Comparison of ENCODE assay signal across 8 cellular contexts in the genomic region with DNA sequence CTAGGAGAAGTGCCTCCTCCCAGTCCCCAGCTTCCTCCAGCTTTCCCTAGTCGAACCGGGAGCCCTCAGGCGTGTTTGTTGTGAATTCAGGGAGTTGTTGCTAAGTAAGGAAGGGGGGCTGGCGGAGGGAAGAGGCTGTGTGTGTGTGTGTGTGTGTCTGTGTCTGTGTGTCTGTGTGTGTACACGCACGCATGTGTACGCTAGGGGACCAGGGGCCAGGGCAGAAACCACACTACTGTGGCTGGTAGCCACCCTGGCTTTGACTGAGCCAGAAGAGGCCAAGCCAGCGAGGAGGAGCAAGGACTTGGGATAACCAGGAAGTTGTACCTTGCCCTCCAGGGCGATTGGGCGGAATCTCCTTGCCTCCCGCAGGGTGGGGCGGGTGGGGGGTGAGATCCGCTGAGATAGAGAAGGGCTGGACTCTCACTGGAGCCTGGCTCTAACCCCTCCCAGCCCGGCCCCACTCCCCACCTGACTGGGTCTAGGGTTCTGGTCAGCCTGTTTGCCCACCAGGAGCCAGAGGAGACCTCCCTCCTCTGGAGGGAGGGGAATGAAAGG. TPM values are rescaled to one million over a fixed set of nuclear protein-coding genes. Genes with fewer than 3 reads are reported as not detected.
DNase-seq lines count a peak whose midpoint lies in the region; ATAC-seq and TF ChIP-seq lines count a peak whose summit lies in the region.

No MANE protein-coding gene starts in this region.

- no CpG with 5 or more reads among the region's 14 CpGs for WGBS in IMR-90 (ENCODE audit: extremely low coverage in 2 of 2, insufficient read length in 1 of 2), 2 experiments

- peak overlapping the region; percentile 83 for H4K5ac ChIP-seq in IMR-90 (ENCODE audit: low read depth, low read length)

- H3K9me3 Mint-ChIP-seq in activated CD4-positive, alpha-beta memory T cell treated with anti-CD3 and anti-CD28 coated beads, Interleukin-2, amount 10 ng/mL, durations not matched to agents 7 days and 5 days, result no peaks in the 10 kb centered on the region

- no peaks in the 10 kb centered on the region for H3K36me3 ChIP-seq in IMR-90 (ENCODE audit: control insufficient read depth, insufficient read depth, low read length)

- peak overlapping the region; percentile 84 for H4K91ac ChIP-seq in IMR-90 (ENCODE audit: insufficient read depth, low read depth, low read length)

- H3K4me1 Mint-ChIP-seq in activated CD4-positive, alpha-beta memory T cell treated with anti-CD3 and anti-CD28 coated beads, Interleukin-2, amount 10 ng/mL, durations not matched to agents 7 days and 5 days, result peaks cover 90% of the 10 kb centered on the region

- CTCF ChIA-PET in IMR-90 (lab: Yijun Ruan, JAX), result interaction anchor here (0.9 to 1.3 kb wide), 2 partner anchors 10 to 11 kb away, joined by 3 read pairs; no protein-coding TSS in a partner anchor
- CTCF ChIA-PET in activated CD4-positive, alpha-beta memory T cell treated with anti-CD3 and anti-CD28 coated beads, Interleukin-2, amount 10 ng/mL, durations not matched to agents 7 days and 5 days (lab: Charles Lee), result no interaction called here

- no peaks in the 10 kb centered on the region for H3K9me3 ChIP-seq in IMR-90 (ENCODE audit: control insufficient read depth, insufficient read depth, low read length)

- H3K23ac ChIP-seq in IMR-90 (ENCODE audit: low read depth, low read length), result peak overlapping the region; percentile 95

- H3K27ac ChIP-seq in C4-2B (peak overlapping the region; percentile 98), IMR-90 (ENCODE audit: insufficient read depth, low read length) (peak overlapping the region; percentile 91)

- H4K8ac ChIP-seq in IMR-90 (ENCODE audit: low read depth in 2 of 2, low read length in 2 of 2), result peak overlapping the region; percentile 46 to 78

- H3K4ac ChIP-seq in IMR-90 (ENCODE audit: low read depth, low read length), result peak overlapping the region; percentile 94

- no peaks in the 10 kb centered on the region; the same call in 1 of the 2 replicates for H3K9me1 ChIP-seq in IMR-90 (ENCODE audit: insufficient read depth, low read length)

- peak overlapping the region; percentile 68 for H2BK20ac ChIP-seq in IMR-90 (ENCODE audit: low read depth, low read length)

- in situ Hi-C loops in IMR-90 (cut with MboI; ENCODE audit: low sequenced_read_pairs), result no loop called here

- peaks cover 8 to 66% of the 10 kb centered on the region in 2 experiments; a peak in 3 of 4 replicates for H3K79me1 ChIP-seq in IMR-90 (ENCODE audit: low read depth in 1 of 2, low read length in 2 of 2)

- H3K56ac ChIP-seq in IMR-90 (ENCODE audit: extremely low read depth, insufficient read depth, low read length), result peak overlapping the region; percentile 88

- no peaks in the 10 kb centered on the region for H3K27me3 Mint-ChIP-seq in activated CD4-positive, alpha-beta memory T cell treated with anti-CD3 and anti-CD28 coated beads, Interleukin-2, amount 10 ng/mL, durations not matched to agents 7 days and 5 days

- H2AK9ac ChIP-seq in IMR-90 (replicated peaks; ENCODE audit: low read depth, low read length, poor library complexity), result peak overlapping the region; percentile 95

- peak overlapping the region; percentile 37; the same call in 2 of the 3 replicates for H2BK15ac ChIP-seq in IMR-90 (ENCODE audit: low read depth, low read length)

- H3K18ac ChIP-seq in IMR-90 (ENCODE audit: low read depth, low read length), result peak overlapping the region; percentile 64

- TF ChIP-seq RAD21 in IMR-90 (IDR thresholded peaks at IDR 0.05; ENCODE audit: low read length), result no peak

- H3K27ac Mint-ChIP-seq in activated CD4-positive, alpha-beta memory T cell treated with anti-CD3 and anti-CD28 coated beads, Interleukin-2, amount 10 ng/mL, durations not matched to agents 7 days and 5 days, result peak overlapping the region; percentile 92

- H3K4me3 ChIP-seq in IMR-90 (ENCODE audit: insufficient read depth, low read depth, low read length) (peak overlapping the region; percentile 12; the same call in 1 of the 2 replicates), fibroblast of pulmonary artery (replicated peaks; ENCODE audit: low read depth, low read length) (peak overlapping the region; percentile 98)

- peak overlapping the region; percentile 99 for H2AK5ac ChIP-seq in IMR-90 (ENCODE audit: low read depth, low read length)

- peak overlapping the region; percentile 59 for H2AFZ ChIP-seq in IMR-90 (replicated peaks; ENCODE audit: low read length, poor library complexity)

- BruUV-seq in IMR-90 (replicated peaks; lab: Mats Ljungman, UMichigan), result no TSS peak

- peak overlapping the region; percentile 96 for H2BK5ac ChIP-seq in IMR-90 (ENCODE audit: low read depth, low read length, poor library complexity, severe bottlenecking)

- H3K4me2 ChIP-seq in IMR-90 (ENCODE audit: low read depth, low read length), result peak overlapping the region; percentile 80

- H3K27me3 ChIP-seq in IMR-90 (ENCODE audit: control insufficient read depth, insufficient read depth, low read length), result no peaks in the 10 kb centered on the region

- H2BK120ac ChIP-seq in IMR-90 (ENCODE audit: low read depth, low read length), result peak overlapping the region; percentile 65

- H3K36me3 Mint-ChIP-seq in activated CD4-positive, alpha-beta memory T cell treated with anti-CD3 and anti-CD28 coated beads, Interleukin-2, amount 10 ng/mL, durations not matched to agents 7 days and 5 days (ENCODE audit: low read depth), result peaks cover 18% of the 10 kb centered on the region

- H3K4me1 ChIP-seq in IMR-90 (ENCODE audit: control insufficient read depth, insufficient read depth, low read length), result peaks cover 59% of the 10 kb centered on the region

- POLR2A ChIA-PET in IMR-90 (lab: Charles Lee; ENCODE audit: unreplicated experiment), result interaction anchor here (1.0 kb wide), 1 partner anchor 9 kb away, joined by 5 read pairs; no protein-coding TSS in a partner anchor
- POLR2A ChIA-PET in activated CD4-positive, alpha-beta memory T cell treated with anti-CD3 and anti-CD28 coated beads, Interleukin-2, amount 10 ng/mL, durations not matched to agents 7 days and 5 days (lab: Charles Lee), result no interaction called here

- ATAC-seq in IMR-90 (ENCODE audit: low read depth) (peak; percentile 6), omental fat pad (ENCODE audit: low FRiP score) (peak; percentile 9), HG03159 (IDR thresholded peaks at IDR 0.05; ENCODE audit: unreplicated experiment) (no peak), HG03095 (IDR thresholded peaks at IDR 0.05; ENCODE audit: unreplicated experiment) (no peak)

- peaks cover 60% of the 10 kb centered on the region for H4K20me1 ChIP-seq in IMR-90 (ENCODE audit: insufficient read depth, low read length)

- peak overlapping the region; percentile 82 for H3K14ac ChIP-seq in IMR-90 (replicated peaks; ENCODE audit: low read depth, low read length)

- H3K4me3 Mint-ChIP-seq in activated CD4-positive, alpha-beta memory T cell treated with anti-CD3 and anti-CD28 coated beads, Interleukin-2, amount 10 ng/mL, durations not matched to agents 7 days and 5 days, result peak overlapping the region; percentile 75

- dilution Hi-C loops in IMR-90 (cut with HindIII; ENCODE audit: low sequenced_read_pairs, unreplicated experiment), result no loop called here

- intact Hi-C loops in IMR-90 (cut with micrococcal nuclease), result no loop called here

- TF ChIP-seq CTCF in C4-2B (conservative IDR thresholded peaks at IDR 0.05), result no peak
- no peak; the same call in 1 of the 2 replicates for TF ChIP-seq CTCF in IMR-90 (conservative IDR thresholded peaks at IDR 0.05; ENCODE audit: low read depth, low read length)
- no peak for TF ChIP-seq CTCF in fibroblast of pulmonary artery (IDR thresholded peaks at IDR 0.05; ENCODE audit: low read length, missing control alignments)
- TF ChIP-seq CTCF in omental fat pad (IDR thresholded peaks at IDR 0.05), result no peak

- H3K9ac ChIP-seq in IMR-90 (ENCODE audit: low read depth, low read length), result peak overlapping the region; percentile 79

- peak; percentile 91 for DNase-seq in IMR-90
- DNase-seq in activated CD4-positive, alpha-beta memory T cell treated with anti-CD3 and anti-CD28 coated beads, Interleukin-2, amount 10 ng/mL, durations not matched to agents 7 days and 5 days, result peak; percentile 51
- DNase-seq in fibroblast of pulmonary artery (ENCODE audit: low read depth), result peak; percentile 95
- DNase-seq in omental fat pad (ENCODE audit: low spot score), result no peak
- DNase-seq in NCI-H524 (lab: John Stamatoyannopoulos, UW), result no peak

- TF ChIP-seq POLR2A in IMR-90 (IDR thresholded peaks at IDR 0.05; ENCODE audit: low read depth, low read length), result no peak; the same call in 1 of the 2 replicates

TF ChIP-seq in IMR-90, 13 proteins besides CTCF, POLR2A, EP300 and RAD21 (continues in another document):
- peak; percentile 33 for TF ChIP-seq BHLHE40 (IDR thresholded peaks at IDR 0.05; ENCODE audit: low read depth, low read length)
- TF ChIP-seq RCOR1 (IDR thresholded peaks at IDR 0.05; ENCODE audit: insufficient replicate concordance, low read length), result no peak

RNA-seq across cellular contexts. Expression of gene BCL9L, which starts 7.5 kb away (rescaled TPM):
- total RNA-seq in IMR-90 (2012; rRNA removed), result 1.7 and 2.3 TPM in 2 replicates
- 17.0 and 21.5 TPM in 2 replicates for polyA plus RNA-seq in IMR-90 (2012; rRNA removed)
- polyA plus RNA-seq in IMR-90 (2012; cell fraction: cytosol; rRNA removed), result 11.8 and 20.1 TPM in 2 replicates
- 30.5 and 55.8 TPM in 2 replicates for polyA plus RNA-seq in IMR-90 (2012; cell fraction: nucleus; rRNA removed; ENCODE audit: low replicate concordance)
- total RNA-seq in activated CD4-positive, alpha-beta memory T cell treated with anti-CD3 and anti-CD28 coated beads, Interleukin-2, amount 10 ng/mL, durations not matched to agents 7 days and 5 days, result 10 to 100 TPM; 56.8 to 62.5 TPM
- 10 to 100 TPM; 13.5 to 24.0 (median 17.3) TPM for total RNA-seq in omental fat pad

RNA-seq across cellular contexts. Expression of gene CXCR5, which starts 34.5 kb away (rescaled TPM):
- total RNA-seq in IMR-90 (2012; rRNA removed) (not detected in 2 replicates), omental fat pad (under 1 TPM in 2 of 4 donors, not detected in 2; 0.09 to 0.12 TPM)
- not detected in 2 replicates for polyA plus RNA-seq in IMR-90 (2012; rRNA removed)
- not detected in 2 replicates for polyA plus RNA-seq in IMR-90 (2012; cell fraction: cytosol; rRNA removed)
- 0.02 TPM in 1 of 2 replicates, not detected in the other for polyA plus RNA-seq in IMR-90 (2012; cell fraction: nucleus; rRNA removed; ENCODE audit: low replicate concordance)
- under 1 TPM; 0.83 to 0.86 TPM for total RNA-seq in activated CD4-positive, alpha-beta memory T cell treated with anti-CD3 and anti-CD28 coated beads, Interleukin-2, amount 10 ng/mL, durations not matched to agents 7 days and 5 days

RNA-seq across cellular contexts. Expression of gene UPK2, which starts 37.9 kb away (rescaled TPM):
- total RNA-seq in IMR-90 (2012; rRNA removed), result not detected in 2 replicates
- 0.26 and 0.39 TPM in 2 replicates for polyA plus RNA-seq in IMR-90 (2012; rRNA removed)
- 0.47 TPM in 1 of 2 replicates, not detected in the other for polyA plus RNA-seq in IMR-90 (2012; cell fraction: cytosol; rRNA removed)
- polyA plus RNA-seq in IMR-90 (2012; cell fraction: nucleus; rRNA removed; ENCODE audit: low replicate concordance), result 0.24 and 0.25 TPM in 2 replicates
- not detected for total RNA-seq in activated CD4-positive, alpha-beta memory T cell treated with anti-CD3 and anti-CD28 coated beads, Interleukin-2, amount 10 ng/mL, durations not matched to agents 7 days and 5 days
- not detected for total RNA-seq in omental fat pad

RNA-seq across cellular contexts. Expression of gene FOXR1, which starts 53.4 kb away (rescaled TPM):
- total RNA-seq in IMR-90 (2012; rRNA removed), result not detected in 2 replicates
- not detected in 2 replicates for polyA plus RNA-seq in IMR-90 (2012; rRNA removed)
- not detected in 2 replicates for polyA plus RNA-seq in IMR-90 (2012; cell fraction: cytosol; rRNA removed)
- polyA plus RNA-seq in IMR-90 (2012; cell fraction: nucleus; rRNA removed; ENCODE audit: low replicate concordance), result not detected in 2 replicates
- not detected for total RNA-seq in activated CD4-positive, alpha-beta memory T cell treated with anti-CD3 and anti-CD28 coated beads, Interleukin-2, amount 10 ng/mL, durations not matched to agents 7 days and 5 days
- total RNA-seq in omental fat pad, result not detected

Comparison
In these comparisons a context has a peak if more than half of its experiments do, and no peak if none do; other contexts are left out.
1. ATAC-seq: peak in IMR-90 (single experiment) and omental fat pad (single experiment); none in HG03159 (single experiment) and HG03095 (single experiment).
2. DNase-seq: peak in IMR-90 (single experiment), activated CD4-positive, alpha-beta memory T cell treated with anti-CD3 and anti-CD28 coated beads, Interleukin-2, amount 10 ng/mL, durations not matched to agents 7 days and 5 days (single experiment) and fibroblast of pulmonary artery (single experiment); none in omental fat pad (single experiment) and NCI-H524 (0 of 2).